Comparison of ENCODE assay signal across 1 cellular context in the genomic region with DNA sequence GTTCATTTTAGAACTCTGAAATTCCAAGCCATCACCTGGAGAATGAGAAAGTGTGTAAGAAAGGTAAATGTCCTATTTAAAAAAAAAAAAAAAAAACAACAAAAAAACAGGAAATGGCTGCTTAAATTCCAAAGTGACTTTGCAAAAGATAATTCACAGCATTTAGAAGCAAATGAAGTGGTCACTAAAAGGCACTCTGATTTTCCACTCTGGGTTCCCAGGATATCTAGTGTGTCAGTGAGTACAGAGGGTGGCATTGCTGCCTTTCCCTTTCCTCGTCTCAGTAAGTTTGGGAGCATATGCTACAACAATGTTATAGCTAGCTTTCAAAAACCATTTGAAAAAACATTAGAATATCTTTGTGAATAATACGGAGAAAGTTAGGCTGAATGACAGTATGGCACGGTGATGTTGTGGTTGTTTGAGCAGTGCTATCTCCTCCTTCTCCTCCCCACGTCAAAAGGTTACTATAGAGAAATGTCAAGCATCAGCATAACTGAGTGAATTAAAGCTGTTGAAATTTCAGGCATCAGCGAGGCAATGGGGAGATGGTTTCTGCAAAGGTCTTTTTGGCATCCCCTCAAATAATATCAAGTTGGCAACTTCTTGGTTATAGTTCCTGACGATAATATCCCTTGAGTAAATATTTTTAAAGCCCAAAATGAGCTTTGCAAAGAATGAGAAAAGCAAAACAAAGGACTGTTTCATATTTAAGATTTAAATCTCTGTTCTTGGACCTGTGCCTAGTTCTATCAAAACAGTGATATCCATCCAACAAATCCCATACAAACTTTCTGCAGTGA.
TF ChIP-seq lines count a peak whose summit lies in the region.

No MANE protein-coding gene starts in this region.

TF ChIP-seq in SK-N-SH, 30 proteins besides CTCF, POLR2A, EP300 and RAD21:
- TF ChIP-seq FOSL2 (IDR thresholded peaks at IDR 0.05; ENCODE audit: borderline replicate concordance, low read depth) (peak; percentile 10; the same call in 1 of the 2 replicates), TEAD4 (IDR thresholded peaks at IDR 0.05; ENCODE audit: borderline replicate concordance, insufficient read depth) (0 out of 2 replicates have a peak, but pooled peaks have one; percentile 34), FOXM1 (IDR thresholded peaks at IDR 0.05; ENCODE audit: low read depth) (peak; percentile 72; the same call in 1 of the 2 replicates), POLR2AphosphoS5 (IDR thresholded peaks at IDR 0.05; ENCODE audit: low read depth, low read length) (no peak), JUND (IDR thresholded peaks at IDR 0.05) (peak; percentile 53), TCF12 (IDR thresholded peaks at IDR 0.05) (peak; percentile 73), IRF3 (IDR thresholded peaks at IDR 0.05; ENCODE audit: low read depth, low read length) (no peak), MEF2A (IDR thresholded peaks at IDR 0.05; ENCODE audit: borderline replicate concordance, low read depth) (0 out of 2 replicates have a peak, but pooled peaks have one; percentile 12), MXI1 (IDR thresholded peaks at IDR 0.05; ENCODE audit: low read depth, low read length) (no peak), NFIC (IDR thresholded peaks at IDR 0.05; ENCODE audit: borderline replicate concordance) (peak; percentile 88)
- TF ChIP-seq, protein P1, sequence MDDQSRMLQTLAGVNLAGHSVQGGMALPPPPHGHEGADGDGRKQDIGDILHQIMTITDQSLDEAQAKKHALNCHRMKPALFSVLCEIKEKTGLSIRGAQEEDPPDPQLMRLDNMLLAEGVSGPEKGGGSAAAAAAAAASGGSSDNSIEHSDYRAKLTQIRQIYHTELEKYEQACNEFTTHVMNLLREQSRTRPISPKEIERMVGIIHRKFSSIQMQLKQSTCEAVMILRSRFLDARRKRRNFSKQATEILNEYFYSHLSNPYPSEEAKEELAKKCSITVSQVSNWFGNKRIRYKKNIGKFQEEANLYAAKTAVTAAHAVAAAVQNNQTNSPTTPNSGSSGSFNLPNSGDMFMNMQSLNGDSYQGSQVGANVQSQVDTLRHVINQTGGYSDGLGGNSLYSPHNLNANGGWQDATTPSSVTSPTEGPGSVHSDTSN (IDR thresholded peaks at IDR 0.05): peak; percentile 82
- TF ChIP-seq, protein P2, sequence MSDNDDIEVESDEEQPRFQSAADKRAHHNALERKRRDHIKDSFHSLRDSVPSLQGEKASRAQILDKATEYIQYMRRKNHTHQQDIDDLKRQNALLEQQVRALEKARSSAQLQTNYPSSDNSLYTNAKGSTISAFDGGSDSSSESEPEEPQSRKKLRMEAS (IDR thresholded peaks at IDR 0.05; ENCODE audit: low read depth): peak; percentile 21; the same call in 1 of the 2 replicates
